ENCODE assay signal across 1 cellular context in genomic region chrX:49199906-49200771, GRCh38.
TF ChIP-seq lines count a peak whose summit lies in the region.

Gene SYP (minus strand): TSS chrX:49200193. CDS start chrX:49200186, 7 bp downstream.

TF ChIP-seq in HepG2, 621 proteins besides CTCF, POLR2A, EP300 and RAD21 (continued from another document and continues in another):
- TF ChIP-seq UBTF (CRISPR knock-in tag; IDR thresholded peaks at IDR 0.05), result peak; percentile 78
- TF ChIP-seq SPEN (CRISPR knock-in tag; IDR thresholded peaks at IDR 0.05; ENCODE audit: low read depth), result peak; percentile 80
- no peak for TF ChIP-seq FIP1L1 (IDR thresholded peaks at IDR 0.05; ENCODE audit: borderline replicate concordance, insufficient read depth, low read depth, low read length)
- no peak for TF ChIP-seq ZBTB33 (CRISPR knock-in tag; IDR thresholded peaks at IDR 0.05)
- peak; percentile 88 for TF ChIP-seq YY1 (IDR thresholded peaks at IDR 0.05; ENCODE audit: insufficient read depth, insufficient replicate concordance, low read depth, low read length)
- no peak for TF ChIP-seq ZNF530 (CRISPR knock-in tag; IDR thresholded peaks at IDR 0.05; ENCODE audit: low read depth)
- no peak for TF ChIP-seq ZNF746 (CRISPR knock-in tag; IDR thresholded peaks at IDR 0.05)
- no peak for TF ChIP-seq ZNF619 (CRISPR knock-in tag; IDR thresholded peaks at IDR 0.05)
- TF ChIP-seq KIAA2018 (CRISPR knock-in tag; IDR thresholded peaks at IDR 0.05; ENCODE audit: borderline replicate concordance), result no peak
- TF ChIP-seq LRRFIP1 (CRISPR knock-in tag; conservative IDR thresholded peaks at IDR 0.05), result 0 out of 2 replicates have a peak, but pooled peaks have one; percentile 47
- no peak for TF ChIP-seq SIN3B (IDR thresholded peaks at IDR 0.05; ENCODE audit: low read length)
- no peak for TF ChIP-seq BHLHE40 (IDR thresholded peaks at IDR 0.05; ENCODE audit: low read length)
- peak; percentile 79; the same call in 1 of the 2 replicates for TF ChIP-seq ZFP37 (CRISPR knock-in tag; IDR thresholded peaks at IDR 0.05; ENCODE audit: borderline replicate concordance)
- TF ChIP-seq TRIM24 (CRISPR knock-in tag; IDR thresholded peaks at IDR 0.05), result no peak
- TF ChIP-seq CBX1 (IDR thresholded peaks at IDR 0.05; ENCODE audit: low read depth), result peak; percentile 44
- TF ChIP-seq CREBL2 (CRISPR knock-in tag; IDR thresholded peaks at IDR 0.05; ENCODE audit: borderline replicate concordance), result no peak
- no peak for TF ChIP-seq SMAD9 (CRISPR knock-in tag; IDR thresholded peaks at IDR 0.05)
- no peak for TF ChIP-seq GZF1 (CRISPR knock-in tag; IDR thresholded peaks at IDR 0.05)
- peak; percentile 92 for TF ChIP-seq ERF (CRISPR knock-in tag; IDR thresholded peaks at IDR 0.05)
- no peak for TF ChIP-seq POLR2AphosphoS2 (IDR thresholded peaks at IDR 0.05; ENCODE audit: low read depth, low read length)
- TF ChIP-seq E2F2 (CRISPR knock-in tag; IDR thresholded peaks at IDR 0.05; ENCODE audit: borderline replicate concordance), result no peak
- TF ChIP-seq HDAC6 (IDR thresholded peaks at IDR 0.05; ENCODE audit: low read depth, low read length), result no peak
- TF ChIP-seq PAX8 (CRISPR knock-in tag; IDR thresholded peaks at IDR 0.05; ENCODE audit: borderline replicate concordance), result 0 out of 2 replicates have a peak, but pooled peaks have one; percentile 44
- TF ChIP-seq SMC3 (IDR thresholded peaks at IDR 0.05; ENCODE audit: low read length), result no peak
- TF ChIP-seq ZBTB7A (CRISPR knock-in tag; IDR thresholded peaks at IDR 0.05), result peak; percentile 57; the same call in 1 of the 2 replicates
- TF ChIP-seq DMTF1 (CRISPR knock-in tag; IDR thresholded peaks at IDR 0.05), result no peak
- TF ChIP-seq ZNF674 (CRISPR knock-in tag; IDR thresholded peaks at IDR 0.05; ENCODE audit: low read depth), result no peak
- TF ChIP-seq ZBTB4 (CRISPR knock-in tag; IDR thresholded peaks at IDR 0.05; ENCODE audit: borderline replicate concordance), result no peak
- TF ChIP-seq MZF1 (CRISPR knock-in tag; IDR thresholded peaks at IDR 0.05; ENCODE audit: borderline replicate concordance), result no peak
- TF ChIP-seq ATAD3A (CRISPR knock-in tag; IDR thresholded peaks at IDR 0.05), result no peak
- TF ChIP-seq SRSF4 (IDR thresholded peaks at IDR 0.05; ENCODE audit: low read depth, low read length, poor library complexity, severe bottlenecking), result no peak
- TF ChIP-seq ZNF773 (CRISPR knock-in tag; IDR thresholded peaks at IDR 0.05; ENCODE audit: borderline replicate concordance), result no peak
- no peak for TF ChIP-seq ZNF10 (CRISPR knock-in tag; IDR thresholded peaks at IDR 0.05; ENCODE audit: borderline replicate concordance, low read depth)
